24 cellular contexts compared by ENCODE assay signal in genomic region chr5:131321066-131321465, GRCh38. TPM values are rescaled to one million over a fixed set of nuclear protein-coding genes. Genes with fewer than 3 reads are reported as not detected.
DNase-seq lines count a peak whose midpoint lies in the region; ATAC-seq and TF ChIP-seq lines count a peak whose summit lies in the region.
"Had no signal": no experiment of that assay in that cellular context is flagged by ENCODE, and none has a peak within 500 bp of the region (broad histone marks: within the 10 kb centered on the region; RNA-seq: fewer than 3 reads in every experiment).

No MANE protein-coding gene starts in this region.

- no peak overlapping the region for H3K27ac ChIP-seq in foreskin keratinocyte
- H3K27ac ChIP-seq: A549, cardiac muscle cell, lower lobe of right lung, prostate gland had no signal

- H3K27ac Mint-ChIP-seq in activated CD8-positive, alpha-beta memory T cell treated with anti-CD3 and anti-CD28 coated beads, Interleukin-2, amount 10 ng/mL, durations not matched to agents 7 days and 5 days, result peak overlapping the region; percentile 71
- H3K27ac Mint-ChIP-seq in IgD-negative memory B cell, result peak overlapping the region; percentile 1 to 76 (median 8)
- H3K27ac Mint-ChIP-seq in activated naive CD8-positive, alpha-beta T cell treated with anti-CD3 and anti-CD28 coated beads, Interleukin-2, amount 10 ng/mL, durations not matched to agents 7 days and 5 days, result peak overlapping the region; percentile 37
- H3K27ac Mint-ChIP-seq in stimulated activated effector memory CD8-positive, alpha-beta T cell treated with anti-CD3 and anti-CD28 coated beads, Interleukin-12 subunit alpha, Interleukin-12 subunit beta, amount 100 ng/mL, for 72 hours, result peak overlapping the region; percentile 80

- peaks cover 67% of the 10 kb centered on the region for H3K4me1 Mint-ChIP-seq in activated CD8-positive, alpha-beta memory T cell treated with anti-CD3 and anti-CD28 coated beads, Interleukin-2, amount 10 ng/mL, durations not matched to agents 7 days and 5 days
- peaks cover 38 to 44% (median 44%) of the 10 kb centered on the region in 3 donors for H3K4me1 Mint-ChIP-seq in IgD-negative memory B cell
- peaks cover 43% of the 10 kb centered on the region for H3K4me1 Mint-ChIP-seq in activated naive CD8-positive, alpha-beta T cell treated with anti-CD3 and anti-CD28 coated beads, Interleukin-2, amount 10 ng/mL, durations not matched to agents 7 days and 5 days
- H3K4me1 Mint-ChIP-seq in stimulated activated effector memory CD8-positive, alpha-beta T cell treated with anti-CD3 and anti-CD28 coated beads, Interleukin-12 subunit alpha, Interleukin-12 subunit beta, amount 100 ng/mL, for 72 hours, result peaks cover 65% of the 10 kb centered on the region

- H3K27me3 Mint-ChIP-seq in activated CD8-positive, alpha-beta memory T cell treated with anti-CD3 and anti-CD28 coated beads, Interleukin-2, amount 10 ng/mL, durations not matched to agents 7 days and 5 days, result no peaks in the 10 kb centered on the region
- no peaks in the 10 kb centered on the region for H3K27me3 Mint-ChIP-seq in IgD-negative memory B cell
- no peaks in the 10 kb centered on the region for H3K27me3 Mint-ChIP-seq in activated naive CD8-positive, alpha-beta T cell treated with anti-CD3 and anti-CD28 coated beads, Interleukin-2, amount 10 ng/mL, durations not matched to agents 7 days and 5 days

- TF ChIP-seq CTCF in GM20000 (IDR thresholded peaks at IDR 0.05; ENCODE audit: extremely low read depth, missing control alignments) (no peak), foreskin keratinocyte (conservative IDR thresholded peaks at IDR 0.05) (no peak)

- H3K4me3 Mint-ChIP-seq in activated CD8-positive, alpha-beta memory T cell treated with anti-CD3 and anti-CD28 coated beads, Interleukin-2, amount 10 ng/mL, durations not matched to agents 7 days and 5 days, result no peak overlapping the region
- peak overlapping the region in 3 of 4 donors; percentile 21 to 30 (median 22) for H3K4me3 Mint-ChIP-seq in IgD-negative memory B cell
- H3K4me3 Mint-ChIP-seq in activated naive CD8-positive, alpha-beta T cell treated with anti-CD3 and anti-CD28 coated beads, Interleukin-2, amount 10 ng/mL, durations not matched to agents 7 days and 5 days, result no peak overlapping the region
- peak overlapping the region; percentile 67 for H3K4me3 Mint-ChIP-seq in stimulated activated effector memory CD8-positive, alpha-beta T cell treated with anti-CD3 and anti-CD28 coated beads, Interleukin-12 subunit alpha, Interleukin-12 subunit beta, amount 100 ng/mL, for 72 hours

- no peaks in the 10 kb centered on the region for H3K27me3 ChIP-seq in foreskin keratinocyte
- H3K27me3 ChIP-seq: BE2C, cardiac muscle cell had no signal

- ATAC-seq in activated CD8-positive, alpha-beta memory T cell treated with anti-CD3 and anti-CD28 coated beads, Interleukin-2, amount 10 ng/mL, durations not matched to agents 7 days and 5 days, result peak; percentile 62
- ATAC-seq in activated naive CD8-positive, alpha-beta T cell treated with anti-CD3 and anti-CD28 coated beads, Interleukin-2, amount 10 ng/mL, durations not matched to agents 7 days and 5 days (ENCODE audit: low read depth), result no peak
- ATAC-seq in stimulated activated effector memory CD8-positive, alpha-beta T cell treated with anti-CD3 and anti-CD28 coated beads, Interleukin-12 subunit alpha, Interleukin-12 subunit beta, amount 100 ng/mL, for 72 hours, result peak; percentile 87
- no peak for ATAC-seq in foreskin keratinocyte
- ATAC-seq: A549, lower lobe of right lung, SK-N-SH treated with all-trans-retinoic acid at 6 μM for 48 hours had no signal

- no peak for DNase-seq in activated CD8-positive, alpha-beta memory T cell treated with anti-CD3 and anti-CD28 coated beads, Interleukin-2, amount 10 ng/mL, durations not matched to agents 7 days and 5 days
- DNase-seq in activated CD8-positive, alpha-beta memory T cell treated with anti-CD3 and anti-CD28 coated beads, Interleukin-2, amount 50 U/mL, for 4 hours, result no peak
- no peak for DNase-seq in activated naive CD8-positive, alpha-beta T cell treated with anti-CD3 and anti-CD28 coated beads, Interleukin-2, amount 10 ng/mL, durations not matched to agents 7 days and 5 days
- DNase-seq in stimulated activated effector memory CD8-positive, alpha-beta T cell treated with anti-CD3 and anti-CD28 coated beads, Interleukin-12 subunit alpha, Interleukin-12 subunit beta, amount 100 ng/mL, for 72 hours (ENCODE audit: low spot score in 2 of 2), result no peak
- DNase-seq in GM20000 (ENCODE audit: low spot score) (no peak), midbrain (lab: John Stamatoyannopoulos, UW) (no peak), foreskin keratinocyte (no peak)
- DNase-seq: activated effector memory CD4-positive, alpha-beta T cell treated with Interleukin-2 at 50 U/mL for 16 hours; aorta; BE2C; Calu3; KG1; lower lobe of right lung; MM.1S; NCI-H1417 treated with DMSO at 0.1 percent for 48 hours; NCI-H2107; NCI-H446 treated with DMSO at 0.1 percent for 48 hours; OCI-M1; T-helper 9 cell had no signal

- CTCF ChIA-PET in activated CD8-positive, alpha-beta memory T cell treated with anti-CD3 and anti-CD28 coated beads, Interleukin-2, amount 10 ng/mL, durations not matched to agents 7 days and 5 days (lab: Charles Lee), result interaction anchor here (1.1 to 1.6 kb wide), 2 partner anchors 49 to 61 kb away, joined by 3 to 7 read pairs; no protein-coding TSS in a partner anchor

- POLR2A ChIA-PET in activated naive CD8-positive, alpha-beta T cell treated with anti-CD3 and anti-CD28 coated beads, Interleukin-2, amount 10 ng/mL, durations not matched to agents 7 days and 5 days (lab: Charles Lee), result interaction anchor here (1.2 kb wide), 1 partner anchor 67 kb away, joined by 3 read pairs; no protein-coding TSS in a partner anchor

- peaks cover 65% of the 10 kb centered on the region for H3K36me3 Mint-ChIP-seq in activated CD8-positive, alpha-beta memory T cell treated with anti-CD3 and anti-CD28 coated beads, Interleukin-2, amount 10 ng/mL, durations not matched to agents 7 days and 5 days
- H3K36me3 Mint-ChIP-seq in IgD-negative memory B cell, result peaks cover 15% of the 10 kb centered on the region
- peaks cover 57% of the 10 kb centered on the region for H3K36me3 Mint-ChIP-seq in activated naive CD8-positive, alpha-beta T cell treated with anti-CD3 and anti-CD28 coated beads, Interleukin-2, amount 10 ng/mL, durations not matched to agents 7 days and 5 days
- peaks cover 92% of the 10 kb centered on the region for H3K36me3 Mint-ChIP-seq in stimulated activated effector memory CD8-positive, alpha-beta T cell treated with anti-CD3 and anti-CD28 coated beads, Interleukin-12 subunit alpha, Interleukin-12 subunit beta, amount 100 ng/mL, for 72 hours

- H3K4me1 ChIP-seq in foreskin keratinocyte, result peaks cover 12% of the 10 kb centered on the region
- H3K4me1 ChIP-seq: BE2C, prostate gland had no signal

- no peaks in the 10 kb centered on the region for H3K9me3 Mint-ChIP-seq in activated CD8-positive, alpha-beta memory T cell treated with anti-CD3 and anti-CD28 coated beads, Interleukin-2, amount 10 ng/mL, durations not matched to agents 7 days and 5 days (ENCODE audit: low read depth)
- H3K9me3 Mint-ChIP-seq in IgD-negative memory B cell, result peaks cover 0 to 6% (median 2%) of the 10 kb centered on the region in 3 donors
- H3K9me3 Mint-ChIP-seq in activated naive CD8-positive, alpha-beta T cell treated with anti-CD3 and anti-CD28 coated beads, Interleukin-2, amount 10 ng/mL, durations not matched to agents 7 days and 5 days, result peaks cover 5% of the 10 kb centered on the region
- no peaks in the 10 kb centered on the region for H3K9me3 Mint-ChIP-seq in stimulated activated effector memory CD8-positive, alpha-beta T cell treated with anti-CD3 and anti-CD28 coated beads, Interleukin-12 subunit alpha, Interleukin-12 subunit beta, amount 100 ng/mL, for 72 hours

RNA-seq across cellular contexts. Expression of gene CDC42SE2, which starts 57.2 kb away (rescaled TPM):
- total RNA-seq in activated CD8-positive, alpha-beta memory T cell treated with anti-CD3 and anti-CD28 coated beads, Interleukin-2, amount 10 ng/mL, durations not matched to agents 7 days and 5 days, result 100 to 1,000 TPM; 118 to 149 TPM
- polyA plus RNA-seq in IgD-negative memory B cell, result 248 TPM
- 100 to 1,000 TPM; 193 to 199 TPM for total RNA-seq in activated naive CD8-positive, alpha-beta T cell treated with anti-CD3 and anti-CD28 coated beads, Interleukin-2, amount 10 ng/mL, durations not matched to agents 7 days and 5 days
- 23.7 and 24.8 TPM in 2 replicates for total RNA-seq in foreskin keratinocyte
- 8.8 and 10.4 TPM in 2 replicates for polyA plus RNA-seq in foreskin keratinocyte

Comparison
In these comparisons a context has a peak if more than half of its experiments do, and no peak if none do; other contexts are left out.
1. ATAC-seq: peak in activated CD8-positive, alpha-beta memory T cell treated with anti-CD3 and anti-CD28 coated beads, Interleukin-2, amount 10 ng/mL, durations not matched to agents 7 days and 5 days (single experiment) and stimulated activated effector memory CD8-positive, alpha-beta T cell treated with anti-CD3 and anti-CD28 coated beads, Interleukin-12 subunit alpha, Interleukin-12 subunit beta, amount 100 ng/mL, for 72 hours (single experiment); none in activated naive CD8-positive, alpha-beta T cell treated with anti-CD3 and anti-CD28 coated beads, Interleukin-2, amount 10 ng/mL, durations not matched to agents 7 days and 5 days (single experiment) and foreskin keratinocyte (single experiment).
2. H3K27ac Mint-ChIP-seq: peak in every context shown above with its lines; median percentile 80 in stimulated activated effector memory CD8-positive, alpha-beta T cell treated with anti-CD3 and anti-CD28 coated beads, Interleukin-12 subunit alpha, Interleukin-12 subunit beta, amount 100 ng/mL, for 72 hours; 71 in activated CD8-positive, alpha-beta memory T cell treated with anti-CD3 and anti-CD28 coated beads, Interleukin-2, amount 10 ng/mL, durations not matched to agents 7 days and 5 days; 37 in activated naive CD8-positive, alpha-beta T cell treated with anti-CD3 and anti-CD28 coated beads, Interleukin-2, amount 10 ng/mL, durations not matched to agents 7 days and 5 days; 8 in IgD-negative memory B cell.
3. H3K4me3 Mint-ChIP-seq: peak in IgD-negative memory B cell (3 of 4) and stimulated activated effector memory CD8-positive, alpha-beta T cell treated with anti-CD3 and anti-CD28 coated beads, Interleukin-12 subunit alpha, Interleukin-12 subunit beta, amount 100 ng/mL, for 72 hours (single experiment); none in activated CD8-positive, alpha-beta memory T cell treated with anti-CD3 and anti-CD28 coated beads, Interleukin-2, amount 10 ng/mL, durations not matched to agents 7 days and 5 days (single experiment) and activated naive CD8-positive, alpha-beta T cell treated with anti-CD3 and anti-CD28 coated beads, Interleukin-2, amount 10 ng/mL, durations not matched to agents 7 days and 5 days (single experiment).